Comparison of ENCODE assay signal across 4 cellular contexts in genomic region chr7:78835896-78836295, GRCh38.
TF ChIP-seq lines count a peak whose summit lies in the region.

No MANE protein-coding gene starts in this region.

TF ChIP-seq in HepG2, 621 proteins besides CTCF, POLR2A, EP300 and RAD21:
- TF ChIP-seq MAFF (IDR thresholded peaks at IDR 0.05; ENCODE audit: low read depth, low read length), result peak; percentile 86
- TF ChIP-seq ZNF510 (CRISPR knock-in tag; IDR thresholded peaks at IDR 0.05; ENCODE audit: low read depth), result no peak
- TF ChIP-seq MAFK (conservative IDR thresholded peaks at IDR 0.05 in 1 of 2, IDR thresholded peaks at IDR 0.05 in 1 of 2; ENCODE audit: low read length in 2 of 2), result peak; percentile 81 to 91

TF ChIP-seq in A549, 52 proteins besides CTCF, POLR2A, EP300 and RAD21:
- TF ChIP-seq MAFK (IDR thresholded peaks at IDR 0.05; ENCODE audit: partially characterized antibody) (peak; percentile 96), NR3C1 (IDR thresholded peaks at IDR 0.05) (no peak)

TF ChIP-seq in IMR-90, 13 proteins besides CTCF, POLR2A, EP300 and RAD21:
- peak; percentile 84 for TF ChIP-seq MAFK (IDR thresholded peaks at IDR 0.05; ENCODE audit: low read depth, low read length)
- TF ChIP-seq SMC3 (IDR thresholded peaks at IDR 0.05; ENCODE audit: low read depth, low read length), result no peak

TF ChIP-seq in K562, 482 proteins besides CTCF, POLR2A, EP300 and RAD21:
- no peak for TF ChIP-seq RBM15 (IDR thresholded peaks at IDR 0.05; ENCODE audit: insufficient read depth, low read length)
- TF ChIP-seq SLC30A9 (CRISPR knock-in tag; IDR thresholded peaks at IDR 0.05), result no peak
- TF ChIP-seq SREBF1 (IDR thresholded peaks at IDR 0.05; ENCODE audit: borderline replicate concordance, low read depth, low read length), result no peak
- TF ChIP-seq MAFK (IDR thresholded peaks at IDR 0.05; ENCODE audit: low read length), result peak; percentile 95
- no peak for TF ChIP-seq ARID3B (CRISPR knock-in tag; IDR thresholded peaks at IDR 0.05; ENCODE audit: borderline replicate concordance)
- TF ChIP-seq MAFF (IDR thresholded peaks at IDR 0.05; ENCODE audit: low read length), result peak; percentile 93
- TF ChIP-seq XRCC5 (IDR thresholded peaks at IDR 0.05; ENCODE audit: low read depth, low read length), result no peak
- peak; percentile 68 for TF ChIP-seq MAFG (tag; conservative IDR thresholded peaks at IDR 0.05)
- TF ChIP-seq ZNF740 (CRISPR knock-in tag; IDR thresholded peaks at IDR 0.05), result no peak
- no peak for TF ChIP-seq ZNF740 (tag; IDR thresholded peaks at IDR 0.05)
- TF ChIP-seq NFRKB (IDR thresholded peaks at IDR 0.05; ENCODE audit: low read depth), result no peak
- TF ChIP-seq ZNF316 (IDR thresholded peaks at IDR 0.05), result peak; percentile 81
- TF ChIP-seq MEIS2 (IDR thresholded peaks at IDR 0.05; ENCODE audit: partially characterized antibody), result no peak
- peak; percentile 47; the same call in 1 of the 2 replicates for TF ChIP-seq C11orf30 (IDR thresholded peaks at IDR 0.05; ENCODE audit: low read depth)
